1 cellular context compared by ENCODE assay signal in the genomic region with DNA sequence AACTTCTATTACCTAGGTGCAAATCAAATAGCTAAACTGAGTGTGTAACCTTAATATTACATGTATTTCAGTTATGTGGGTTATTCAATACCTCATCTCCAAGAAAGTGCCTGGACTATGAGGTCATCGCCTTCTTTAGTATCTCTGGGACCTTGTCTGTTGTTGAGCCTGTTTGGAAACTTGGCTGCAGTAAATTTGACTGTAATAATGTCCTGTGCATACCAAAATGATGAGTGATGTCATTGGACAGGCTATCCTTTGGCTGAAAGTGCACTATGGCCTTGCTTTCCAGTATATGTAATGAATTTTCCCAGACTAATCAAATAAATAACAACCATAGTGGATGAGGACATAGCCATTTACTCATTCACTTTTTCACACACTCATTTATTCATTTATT.
TF ChIP-seq lines count a peak whose summit lies in the region.

No MANE protein-coding gene starts in this region.

TF ChIP-seq in IMR-90, 13 proteins besides CTCF, POLR2A, EP300 and RAD21 (continued from another document):
- TF ChIP-seq BHLHE40 (IDR thresholded peaks at IDR 0.05; ENCODE audit: low read depth, low read length) (no peak), CEBPB (IDR thresholded peaks at IDR 0.05; ENCODE audit: low read depth, low read length) (no peak), MXI1 (IDR thresholded peaks at IDR 0.05; ENCODE audit: borderline replicate concordance, low read depth, low read length) (no peak), MAFK (IDR thresholded peaks at IDR 0.05; ENCODE audit: low read depth, low read length) (no peak)
- TF ChIP-seq, protein P1, sequence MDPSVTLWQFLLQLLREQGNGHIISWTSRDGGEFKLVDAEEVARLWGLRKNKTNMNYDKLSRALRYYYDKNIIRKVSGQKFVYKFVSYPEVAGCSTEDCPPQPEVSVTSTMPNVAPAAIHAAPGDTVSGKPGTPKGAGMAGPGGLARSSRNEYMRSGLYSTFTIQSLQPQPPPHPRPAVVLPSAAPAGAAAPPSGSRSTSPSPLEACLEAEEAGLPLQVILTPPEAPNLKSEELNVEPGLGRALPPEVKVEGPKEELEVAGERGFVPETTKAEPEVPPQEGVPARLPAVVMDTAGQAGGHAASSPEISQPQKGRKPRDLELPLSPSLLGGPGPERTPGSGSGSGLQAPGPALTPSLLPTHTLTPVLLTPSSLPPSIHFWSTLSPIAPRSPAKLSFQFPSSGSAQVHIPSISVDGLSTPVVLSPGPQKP (IDR thresholded peaks at IDR 0.05; ENCODE audit: borderline replicate concordance, low read depth, low read length): no peak
